In genomic region chr11:62664405-62665074, GRCh38 we compare ENCODE assay signal across 8 cellular contexts. TPM values are rescaled to one million over a fixed set of nuclear protein-coding genes. Genes with fewer than 3 reads are reported as not detected.
DNase-seq lines count a peak whose midpoint lies in the region; ATAC-seq and TF ChIP-seq lines count a peak whose summit lies in the region.

No MANE protein-coding gene starts in this region.

- POLR2A ChIA-PET in CD4-positive, alpha-beta memory T cell (lab: Charles Lee; ENCODE audit: partially characterized antibody), result interaction anchor here (0.6 to 19.7 kb wide), 58 partner anchors 8 to 1653 kb away, joined by 3 to 494 read pairs (median 7); partner anchors contain the start of genes AHNAK, B3GAT3, BSCL2 and EEF1G

- no peaks in the 10 kb centered on the region for H3K27me3 ChIP-seq in CD4-positive, alpha-beta memory T cell (ENCODE audit: insufficient read depth, low read length)
- no peaks in the 10 kb centered on the region for H3K27me3 ChIP-seq in prostate gland (replicated peaks; ENCODE audit: insufficient read depth)

- no peak for TF ChIP-seq CTCF in prostate gland (IDR thresholded peaks at IDR 0.05)

- H3K27ac Mint-ChIP-seq in CD4-positive, alpha-beta memory T cell, result peak overlapping the region; percentile 95 to 98 (median 96)
- peak overlapping the region; percentile 90 for H3K27ac Mint-ChIP-seq in activated naive CD4-positive, alpha-beta T cell treated with anti-CD3 and anti-CD28 coated beads, Interleukin-2, amount 10 ng/mL, durations not matched to agents 7 days and 5 days

- H3K9me3 Mint-ChIP-seq in CD4-positive, alpha-beta memory T cell, result no peaks in the 10 kb centered on the region
- no peaks in the 10 kb centered on the region for H3K9me3 Mint-ChIP-seq in activated naive CD4-positive, alpha-beta T cell treated with anti-CD3 and anti-CD28 coated beads, Interleukin-2, amount 10 ng/mL, durations not matched to agents 7 days and 5 days

- peak; percentile 24 for ATAC-seq in HG03342 (IDR thresholded peaks at IDR 0.05; ENCODE audit: unreplicated experiment)

- peak overlapping the region; percentile 92 to 98 (median 96) for H3K4me3 Mint-ChIP-seq in CD4-positive, alpha-beta memory T cell
- peak overlapping the region; percentile 96 for H3K4me3 Mint-ChIP-seq in activated naive CD4-positive, alpha-beta T cell treated with anti-CD3 and anti-CD28 coated beads, Interleukin-2, amount 10 ng/mL, durations not matched to agents 7 days and 5 days

- H3K4me1 Mint-ChIP-seq in CD4-positive, alpha-beta memory T cell, result peaks cover 15 to 49% (median 28%) of the 10 kb centered on the region in 4 donors
- peaks cover 46% of the 10 kb centered on the region for H3K4me1 Mint-ChIP-seq in activated naive CD4-positive, alpha-beta T cell treated with anti-CD3 and anti-CD28 coated beads, Interleukin-2, amount 10 ng/mL, durations not matched to agents 7 days and 5 days

- H3K27me3 Mint-ChIP-seq in CD4-positive, alpha-beta memory T cell, result no peaks in the 10 kb centered on the region
- H3K27me3 Mint-ChIP-seq in activated naive CD4-positive, alpha-beta T cell treated with anti-CD3 and anti-CD28 coated beads, Interleukin-2, amount 10 ng/mL, durations not matched to agents 7 days and 5 days, result peaks cover 7% of the 10 kb centered on the region

- H3K27ac ChIP-seq in CD4-positive, alpha-beta memory T cell (ENCODE audit: low read depth, low read length), result peak overlapping the region; percentile 73
- H3K27ac ChIP-seq in prostate gland, result peak overlapping the region; percentile 87 to 90

- H3K36me3 ChIP-seq in CD4-positive, alpha-beta memory T cell (ENCODE audit: insufficient read depth, low read length), result peaks cover 15% of the 10 kb centered on the region
- H3K36me3 ChIP-seq in prostate gland, result no peaks in the 10 kb centered on the region

- intact Hi-C loops in CD4-positive, alpha-beta memory T cell (cut with micrococcal nuclease), result loop anchor here (1.0 to 2.0 kb wide), 9 partner anchors 11 to 91 kb away; partner anchors contain the start of genes EEF1G, EML3, GANAB and INTS5
- intact Hi-C loops in cardiac septum (cut with DNase I), result loop anchor here (2.0 kb wide), 1 partner anchor 18 kb away; the partner anchor contains the start of gene GANAB
- intact Hi-C loops in prostate gland (cut with DNase I), result no loop called here

- H3K4me3 ChIP-seq in CD4-positive, alpha-beta memory T cell (ENCODE audit: low read length in 2 of 2), result peak overlapping the region; percentile 88 to 97
- H3K4me3 ChIP-seq in prostate gland, result peak overlapping the region; percentile 80 to 86

- H3K36me3 Mint-ChIP-seq in CD4-positive, alpha-beta memory T cell, result peaks cover 8 to 37% of the 10 kb centered on the region in 2 donors
- H3K36me3 Mint-ChIP-seq in activated naive CD4-positive, alpha-beta T cell treated with anti-CD3 and anti-CD28 coated beads, Interleukin-2, amount 10 ng/mL, durations not matched to agents 7 days and 5 days, result peaks cover 39% of the 10 kb centered on the region

- H3K4me1 ChIP-seq in CD4-positive, alpha-beta memory T cell (ENCODE audit: insufficient read depth, low read length), result peaks cover 36% of the 10 kb centered on the region
- peaks cover 10% of the 10 kb centered on the region for H3K4me1 ChIP-seq in prostate gland (replicated peaks)

- WGBS in prostate gland, result 3% methylated on average over 34 of the region's 36 CpGs

- CTCF ChIA-PET in CD4-positive, alpha-beta memory T cell (lab: Charles Lee; ENCODE audit: partially characterized antibody), result interaction anchor here (0.6 to 10.4 kb wide), 24 partner anchors 8 to 197 kb away, joined by 3 to 86 read pairs (median 4); partner anchors contain the start of genes B3GAT3, HNRNPUL2, INTS5 and LBHD1
- CTCF ChIA-PET in activated naive CD4-positive, alpha-beta T cell treated with anti-CD3 and anti-CD28 coated beads, Interleukin-2, amount 10 ng/mL, durations not matched to agents 7 days and 5 days (lab: Charles Lee), result interaction anchor here (0.8 to 3.1 kb wide), 14 partner anchors 9 to 240 kb away, joined by 3 to 17 read pairs (median 4); partner anchors contain the start of genes GANAB, SLC3A2, TAF6L and TUT1

- no peak for TF ChIP-seq POLR2A in prostate gland (IDR thresholded peaks at IDR 0.05)

- no peaks in the 10 kb centered on the region for H3K9me3 ChIP-seq in CD4-positive, alpha-beta memory T cell (ENCODE audit: control insufficient read depth in 1 of 2, low read length in 2 of 2)
- H3K9me3 ChIP-seq in prostate gland, result no peaks in the 10 kb centered on the region

- peak in 1 of 5 donors; percentile 74 for DNase-seq in CD4-positive, alpha-beta memory T cell
- DNase-seq in GM19238 (ENCODE audit: insufficient read length, low spot score) (peak; percentile 62), NCI-H82 (lab: John Stamatoyannopoulos, UW) (peak; percentile 82), cardiac septum (ENCODE audit: low spot score) (peak; percentile 78), prostate gland (ENCODE audit: low spot score) (no peak), C1 segment of cervical spinal cord (lab: John Stamatoyannopoulos, UW) (no peak)
- DNase-seq in activated naive CD4-positive, alpha-beta T cell treated with anti-CD3 and anti-CD28 coated beads, Interleukin-2, amount 10 ng/mL, durations not matched to agents 7 days and 5 days, result peak; percentile 74

RNA-seq across cellular contexts. Expression of gene C11orf98, which starts 0.5 kb away (rescaled TPM):
- 10 to 100 TPM; 48.9 to 53.1 TPM for total RNA-seq in CD4-positive, alpha-beta memory T cell
- polyA plus RNA-seq in CD4-positive, alpha-beta memory T cell, result 10 to 100 TPM; 77.8 to 94.9 TPM
- total RNA-seq in cardiac septum, result 25.4 TPM
- 10 to 100 TPM; 27.8 to 68.0 TPM for total RNA-seq in prostate gland

RNA-seq across cellular contexts. Expression of gene CSKMT, which starts 0.6 kb away (rescaled TPM):
- total RNA-seq in CD4-positive, alpha-beta memory T cell, result 10 to 100 TPM; 31.4 to 32.3 TPM
- 1 to 10 TPM; 3.0 to 3.8 TPM for polyA plus RNA-seq in CD4-positive, alpha-beta memory T cell
- 7.5 TPM for total RNA-seq in cardiac septum
- 10 to 100 TPM in 1 of 2 donors, 1 to 10 TPM in 1; 9.7 to 20.2 TPM for total RNA-seq in prostate gland

RNA-seq across cellular contexts. Expression of gene UQCC3, which starts 6.9 kb away (rescaled TPM):
- 1 to 10 TPM; 7.2 to 8.5 TPM for total RNA-seq in CD4-positive, alpha-beta memory T cell
- 10 to 100 TPM; 10.7 to 12.1 TPM for polyA plus RNA-seq in CD4-positive, alpha-beta memory T cell
- total RNA-seq in cardiac septum, result 6.9 TPM
- total RNA-seq in prostate gland, result 10 to 100 TPM; 10.3 to 18.3 TPM

RNA-seq across cellular contexts. Expression of gene LBHD1, which starts 7.5 kb away (rescaled TPM):
- total RNA-seq in CD4-positive, alpha-beta memory T cell, result 10 to 100 TPM; 26.7 to 28.6 TPM
- 1 to 10 TPM; 2.4 to 2.7 TPM for polyA plus RNA-seq in CD4-positive, alpha-beta memory T cell
- 2.4 TPM for total RNA-seq in cardiac septum
- total RNA-seq in prostate gland, result 10 to 100 TPM in 1 of 2 donors, 1 to 10 TPM in 1; 7.1 to 10.2 TPM

RNA-seq across cellular contexts. Expression of gene INTS5, which starts 11.4 kb away (rescaled TPM):
- 10 to 100 TPM; 32.2 to 34.3 TPM for total RNA-seq in CD4-positive, alpha-beta memory T cell
- polyA plus RNA-seq in CD4-positive, alpha-beta memory T cell, result 10 to 100 TPM; 23.7 to 39.4 TPM
- total RNA-seq in cardiac septum, result 10.0 TPM
- total RNA-seq in prostate gland, result 10 to 100 TPM; 34.0 to 35.3 TPM

Comparison
In these comparisons a context has a peak if more than half of its experiments do, and no peak if none do; other contexts are left out.
1. DNase-seq: peak in GM19238 (single experiment), NCI-H82 (single experiment), activated naive CD4-positive, alpha-beta T cell treated with anti-CD3 and anti-CD28 coated beads, Interleukin-2, amount 10 ng/mL, durations not matched to agents 7 days and 5 days (single experiment) and cardiac septum (single experiment); none in prostate gland (single experiment) and C1 segment of cervical spinal cord (0 of 14).